Comparison of ENCODE assay signal across 16 cellular contexts in the genomic region with DNA sequence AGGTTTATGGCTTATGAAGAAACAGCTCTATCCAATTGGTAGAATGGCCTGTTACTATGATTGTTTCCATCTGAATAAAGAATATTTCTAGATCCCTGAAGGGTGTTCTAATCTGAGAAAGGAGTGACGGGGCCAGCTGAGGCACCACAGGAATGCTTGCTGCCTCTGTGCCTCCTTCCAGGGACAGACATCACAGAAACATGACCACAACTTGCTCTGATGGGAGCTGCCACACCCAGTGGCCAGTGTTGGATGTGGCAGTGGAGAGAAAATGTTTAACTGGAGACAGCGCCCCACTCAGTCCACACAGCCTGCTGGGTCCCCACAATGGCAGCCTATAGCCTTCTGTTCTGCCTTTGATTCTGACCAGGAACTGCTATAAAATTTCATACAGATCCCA. TPM values are rescaled to one million over a fixed set of nuclear protein-coding genes. Genes with fewer than 3 reads are reported as not detected.
A peak's percentile ranks its signal among the peaks of the same experiment; 100 is the strongest.
DNase-seq lines count a peak whose midpoint lies in the region; ATAC-seq and TF ChIP-seq lines count a peak whose summit lies in the region.
"Had no signal": no experiment of that assay in that cellular context is flagged by ENCODE, and none has a peak within 500 bp of the region (broad histone marks: within the 10 kb centered on the region; RNA-seq: fewer than 3 reads in every experiment).

No MANE protein-coding gene starts in this region.

- H3K27me3 ChIP-seq in SK-N-SH (ENCODE audit: insufficient read depth) (no peaks in the 10 kb centered on the region), vagina (no peaks in the 10 kb centered on the region)
- H3K27me3 ChIP-seq: breast epithelium, heart right ventricle had no signal

- DNase-seq in AG08395 (ENCODE audit: low spot score) (peak; percentile 81), H4 (ENCODE audit: low spot score) (peak; percentile 43), SK-N-SH (no peak), foreskin fibroblast (peak; percentile 18 to 47), vagina (ENCODE audit: extremely low spot score in 2 of 2) (no peak)
- no peak for DNase-seq in activated CD8-positive, alpha-beta T cell treated with anti-CD3 and anti-CD28 coated beads, Interleukin-2, amount 10 ng/mL, durations not matched to agents 7 days and 5 days
- DNase-seq in effector CD8-positive, alpha-beta T cell (lab: John Stamatoyannopoulos, UW) = no peak
- DNase-seq: activated naive CD4-positive, alpha-beta T cell; DMS153; heart right ventricle; NCI-H2029 treated with DMSO at 0.1 percent for 48 hours; NCI-H82; posterior cingulate gyrus; SHP77 had no signal

- no peaks in the 10 kb centered on the region for H4K20me1 ChIP-seq in SK-N-SH (ENCODE audit: insufficient read depth)

- no peak overlapping the region for H3K9ac ChIP-seq in SK-N-SH

- no peak for ATAC-seq in HG03280 (IDR thresholded peaks at IDR 0.05; ENCODE audit: unreplicated experiment)
- no peak for ATAC-seq in activated CD8-positive, alpha-beta T cell treated with anti-CD3 and anti-CD28 coated beads, Interleukin-2, amount 10 ng/mL, durations not matched to agents 7 days and 5 days
- ATAC-seq: heart right ventricle had no signal

- no peak overlapping the region for H3K4me3 Mint-ChIP-seq in activated CD8-positive, alpha-beta T cell treated with anti-CD3 and anti-CD28 coated beads, Interleukin-2, amount 10 ng/mL, durations not matched to agents 7 days and 5 days

- H3K79me2 ChIP-seq in SK-N-SH (ENCODE audit: insufficient read depth) = no peaks in the 10 kb centered on the region

- H2AFZ ChIP-seq in SK-N-SH (ENCODE audit: low read depth) = no peak overlapping the region

- no peak overlapping the region for H3K27ac Mint-ChIP-seq in activated CD8-positive, alpha-beta T cell treated with anti-CD3 and anti-CD28 coated beads, Interleukin-2, amount 10 ng/mL, durations not matched to agents 7 days and 5 days

- H3K27me3 Mint-ChIP-seq in activated CD8-positive, alpha-beta T cell treated with anti-CD3 and anti-CD28 coated beads, Interleukin-2, amount 10 ng/mL, durations not matched to agents 7 days and 5 days (ENCODE audit: low read depth) = no peaks in the 10 kb centered on the region

- H3K4me3 ChIP-seq in SK-N-SH (ENCODE audit: low read depth in 2 of 2, low read length in 1 of 2) (no peak overlapping the region), foreskin fibroblast (ENCODE audit: low read depth in 1 of 2, low read length in 2 of 2) (no peak overlapping the region), vagina (no peak overlapping the region)
- H3K4me3 ChIP-seq: breast epithelium, heart right ventricle had no signal

- H3K4me1 Mint-ChIP-seq in activated CD8-positive, alpha-beta T cell treated with anti-CD3 and anti-CD28 coated beads, Interleukin-2, amount 10 ng/mL, durations not matched to agents 7 days and 5 days (ENCODE audit: low read depth) = peaks cover 35% of the 10 kb centered on the region

- no peak overlapping the region for H3K4me2 ChIP-seq in SK-N-SH

- H3K36me3 ChIP-seq in SK-N-SH (replicated peaks in 1 of 2; ENCODE audit: control insufficient read depth in 1 of 2, insufficient read depth in 2 of 2, low read length in 1 of 2) (peaks cover 0 to 7% of the 10 kb centered on the region in 2 experiments), vagina (no peaks in the 10 kb centered on the region)
- H3K36me3 ChIP-seq: breast epithelium had no signal

- H3K27ac ChIP-seq in SK-N-SH (ENCODE audit: low read depth in 2 of 2, low read length in 1 of 2) (no peak overlapping the region), vagina (no peak overlapping the region)
- H3K27ac ChIP-seq: breast epithelium, heart right ventricle had no signal

- TF ChIP-seq RAD21 in SK-N-SH (IDR thresholded peaks at IDR 0.05; ENCODE audit: low read length) = no peak

- intact Hi-C loops in vagina (cut with DNase I) = no loop called here

- H3F3A ChIP-seq in SK-N-SH (replicated peaks; ENCODE audit: insufficient read depth) = peaks cover 3% of the 10 kb centered on the region

- no peak for TF ChIP-seq POLR2A in vagina (IDR thresholded peaks at IDR 0.05)

- no peaks in the 10 kb centered on the region for H3K9me2 ChIP-seq in SK-N-SH

- CTCF ChIA-PET in SK-N-SH (lab: Yijun Ruan, JAX) = interaction anchor here (1.9 kb wide), 1 partner anchor 12 kb away, joined by 12 read pairs; no protein-coding TSS in a partner anchor
- CTCF ChIA-PET in activated CD8-positive, alpha-beta T cell treated with anti-CD3 and anti-CD28 coated beads, Interleukin-2, amount 10 ng/mL, durations not matched to agents 7 days and 5 days (lab: Charles Lee) = interaction anchor here (1.7 to 2.7 kb wide), 2 partner anchors 13 to 183 kb away, joined by 3 to 12 read pairs; a partner anchor contains a TSS

- 97% methylated on average over 2 of the region's 2 CpGs for WGBS in SK-N-SH (ENCODE audit: low lambda C conversion rate)

- H3K9me3 ChIP-seq in SK-N-SH = no peaks in the 10 kb centered on the region
- no peaks in the 10 kb centered on the region for H3K9me3 ChIP-seq in vagina
- H3K9me3 ChIP-seq: breast epithelium, heart right ventricle had no signal

- TF ChIP-seq CTCF in SK-N-SH (IDR thresholded peaks at IDR 0.05) (peak; percentile 14; the same call in 1 of the 2 replicates), foreskin fibroblast (IDR thresholded peaks at IDR 0.05; ENCODE audit: low read depth, low read length) (no peak), vagina (IDR thresholded peaks at IDR 0.05) (no peak)

- H3K4me1 ChIP-seq in SK-N-SH (ENCODE audit: control insufficient read depth in 1 of 2, insufficient read depth in 2 of 2, low read depth in 1 of 2, low read length in 1 of 2) (peaks cover 0 to 3% of the 10 kb centered on the region in 2 experiments; a peak in 1 of 4 replicates), vagina (peaks cover 19% of the 10 kb centered on the region)
- H3K4me1 ChIP-seq: breast epithelium had no signal

- POLR2A ChIA-PET in SK-N-SH (lab: Yijun Ruan, JAX) = interaction anchor here (0.6 to 1.6 kb wide), 2 partner anchors 13 to 21 kb away, joined by 5 read pairs; no protein-coding TSS in a partner anchor
- POLR2A ChIA-PET in activated CD8-positive, alpha-beta T cell treated with anti-CD3 and anti-CD28 coated beads, Interleukin-2, amount 10 ng/mL, durations not matched to agents 7 days and 5 days (lab: Charles Lee) = interaction anchor here (0.8 kb wide), 1 partner anchor 79 kb away, joined by 4 read pairs; no protein-coding TSS in a partner anchor

- no peaks in the 10 kb centered on the region for H3K36me3 Mint-ChIP-seq in activated CD8-positive, alpha-beta T cell treated with anti-CD3 and anti-CD28 coated beads, Interleukin-2, amount 10 ng/mL, durations not matched to agents 7 days and 5 days (ENCODE audit: low read depth)

- no peak for TF ChIP-seq EP300 in SK-N-SH (IDR thresholded peaks at IDR 0.05; ENCODE audit: borderline replicate concordance in 1 of 2, low read depth in 1 of 2, low read length in 1 of 2)

- no peaks in the 10 kb centered on the region for H3K9me3 Mint-ChIP-seq in activated CD8-positive, alpha-beta T cell treated with anti-CD3 and anti-CD28 coated beads, Interleukin-2, amount 10 ng/mL, durations not matched to agents 7 days and 5 days (ENCODE audit: insufficient read depth)

TF ChIP-seq in SK-N-SH, 30 proteins besides CTCF, POLR2A, EP300 and RAD21:
- no peak for TF ChIP-seq GABPA (IDR thresholded peaks at IDR 0.05; ENCODE audit: low read depth)
- TF ChIP-seq, protein P1, sequence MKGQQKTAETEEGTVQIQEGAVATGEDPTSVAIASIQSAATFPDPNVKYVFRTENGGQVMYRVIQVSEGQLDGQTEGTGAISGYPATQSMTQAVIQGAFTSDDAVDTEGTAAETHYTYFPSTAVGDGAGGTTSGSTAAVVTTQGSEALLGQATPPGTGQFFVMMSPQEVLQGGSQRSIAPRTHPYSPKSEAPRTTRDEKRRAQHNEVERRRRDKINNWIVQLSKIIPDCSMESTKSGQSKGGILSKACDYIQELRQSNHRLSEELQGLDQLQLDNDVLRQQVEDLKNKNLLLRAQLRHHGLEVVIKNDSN (IDR thresholded peaks at IDR 0.05; ENCODE audit: borderline replicate concordance, low read depth) = no peak
- TF ChIP-seq FOXM1 (IDR thresholded peaks at IDR 0.05; ENCODE audit: low read depth) = no peak
- TF ChIP-seq, protein P2, sequence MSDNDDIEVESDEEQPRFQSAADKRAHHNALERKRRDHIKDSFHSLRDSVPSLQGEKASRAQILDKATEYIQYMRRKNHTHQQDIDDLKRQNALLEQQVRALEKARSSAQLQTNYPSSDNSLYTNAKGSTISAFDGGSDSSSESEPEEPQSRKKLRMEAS (IDR thresholded peaks at IDR 0.05; ENCODE audit: low read depth) = no peak
- no peak for TF ChIP-seq RFX5 (IDR thresholded peaks at IDR 0.05; ENCODE audit: low read length)
- TF ChIP-seq YY1 (IDR thresholded peaks at IDR 0.05; ENCODE audit: low read depth) = no peak
- no peak for TF ChIP-seq MEF2A (IDR thresholded peaks at IDR 0.05; ENCODE audit: borderline replicate concordance, low read depth)
TF ChIP-seq in SK-N-SH: peak in this region for 0.

RNA-seq across cellular contexts. Expression of a gene that starts 38.6 kb away (rescaled TPM):
- 5.4 and 8.0 TPM in 2 replicates for total RNA-seq in H4 (2014; rRNA removed; shearing (Covaris generic))
- 26.0 TPM in 2 replicates for polyA plus RNA-seq in SK-N-SH (2012; rRNA removed)
- polyA plus RNA-seq in SK-N-SH (2012; cell fraction: cytosol; rRNA removed) = 8.6 and 13.0 TPM in 2 replicates
- 154 and 162 TPM in 2 replicates for polyA plus RNA-seq in SK-N-SH (2012; cell fraction: nucleus; rRNA removed)
- total RNA-seq in vagina = 29.7 TPM
- 10 to 100 TPM; 41.6 to 47.1 TPM for total RNA-seq in activated CD8-positive, alpha-beta T cell treated with anti-CD3 and anti-CD28 coated beads, Interleukin-2, amount 10 ng/mL, durations not matched to agents 7 days and 5 days

RNA-seq across cellular contexts. Expression of a gene that starts 51.8 kb away (rescaled TPM):
- total RNA-seq in H4 (2014; rRNA removed; shearing (Covaris generic)) = 0.53 and 1.2 TPM in 2 replicates
- 2.5 and 2.7 TPM in 2 replicates for polyA plus RNA-seq in SK-N-SH (2012; rRNA removed)
- polyA plus RNA-seq in SK-N-SH (2012; cell fraction: cytosol; rRNA removed) = 0.87 and 1.1 TPM in 2 replicates
- 15.4 and 17.6 TPM in 2 replicates for polyA plus RNA-seq in SK-N-SH (2012; cell fraction: nucleus; rRNA removed)
- total RNA-seq in vagina = 5.6 TPM
- 10 to 100 TPM; 11.6 to 15.0 TPM for total RNA-seq in activated CD8-positive, alpha-beta T cell treated with anti-CD3 and anti-CD28 coated beads, Interleukin-2, amount 10 ng/mL, durations not matched to agents 7 days and 5 days

Comparison
In these comparisons a context has a peak if more than half of its experiments do, and no peak if none do; other contexts are left out.
1. DNase-seq: peak in AG08395 (single experiment), H4 (single experiment) and foreskin fibroblast (2 of 2); none in SK-N-SH (single experiment), vagina (0 of 2), activated CD8-positive, alpha-beta T cell treated with anti-CD3 and anti-CD28 coated beads, Interleukin-2, amount 10 ng/mL, durations not matched to agents 7 days and 5 days (single experiment) and effector CD8-positive, alpha-beta T cell (single experiment).